ENCODE assay signal across 26 cellular contexts in the genomic region with DNA sequence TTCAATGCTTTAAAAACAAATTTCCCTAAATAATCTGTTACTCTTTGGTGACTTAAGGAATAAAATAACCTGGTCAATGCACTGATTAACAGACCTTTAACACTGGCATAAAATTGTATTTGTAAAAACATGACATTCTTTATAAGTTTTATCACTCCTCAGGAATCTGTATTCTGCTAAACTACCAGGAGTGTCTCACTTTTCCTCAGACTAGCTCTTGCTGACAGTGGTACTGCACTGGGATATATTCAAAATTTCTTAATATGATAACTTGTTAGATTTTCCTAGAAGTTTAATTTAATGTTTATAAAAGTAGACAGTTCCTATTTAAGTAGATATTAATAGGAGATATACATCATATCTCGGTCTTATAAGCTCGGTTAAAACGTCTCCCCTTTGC.
"Had no signal": no experiment of that assay in that cellular context is flagged by ENCODE, and none has a peak within 500 bp of the region (broad histone marks: within the 10 kb centered on the region; RNA-seq: fewer than 3 reads in every experiment).

No MANE protein-coding gene starts in this region.

- H3K27me3 ChIP-seq: brain microvascular endothelial cell, cardiac muscle cell, MG63, Peyer's patch, SJCRH30 had no signal

- ATAC-seq: activated CD8-positive, alpha-beta memory T cell treated with anti-CD3 and anti-CD28 coated beads, Interleukin-2, amount 10 ng/mL, durations not matched to agents 7 days and 5 days; activated naive CD4-positive, alpha-beta T cell treated with anti-CD3 and anti-CD28 coated beads, Interleukin-2, amount 50 U/mL, for 72 hours had no signal

- DNase-seq: activated B cell treated with CpG ODN at 0.5 μM for 24 hours; activated CD4-positive, alpha-beta T cell treated with anti-CD3 and anti-CD28 coated beads for 1 hour; activated CD4-positive, alpha-beta T cell treated with anti-CD3 and anti-CD28 coated beads, Interleukin-2, amount 10 ng/mL, durations not matched to agents 24 days and 14 days; activated CD4-positive, alpha-beta T cell treated with anti-CD3 and anti-CD28 coated beads, Interleukin-2, amount 50 U/mL, for 48 hours; activated CD8-positive, alpha-beta memory T cell treated with anti-CD3 and anti-CD28 coated beads, Interleukin-2, amount 10 ng/mL, durations not matched to agents 7 days and 5 days; activated effector memory CD4-positive, alpha-beta T cell treated with anti-CD3 and anti-CD28 coated beads, Interleukin-2, amount 50 U/mL, for 16 hours; activated naive CD4-positive, alpha-beta T cell treated with Interleukin-2 at 50 U/mL for 16 hours; activated T-cell treated with anti-CD3 and anti-CD28 coated beads, Interleukin-2, amount 50 U/mL, for 24 hours; brain microvascular endothelial cell; MG63; NCI-H1105; NCI-H1436; NCI-H1694 treated with DMSO at 0.1 percent for 48 hours; NCI-H2029 treated with DMSO at 0.1 percent for 48 hours; NCI-H510A treated with DMSO at 0.1 percent for 48 hours; NCI-H69; NK-92 treated with Interleukin-12 subunit alpha and Interleukin-12 subunit beta, amount 100 ng/mL, for 24 hours; Peyer's patch; Right ventricle myocardium superior; SJCRH30; T-helper 2 cell; T1000 had no signal

- H3K9ac ChIP-seq: KMS-11 had no signal

- H3K4me3 ChIP-seq: cardiac muscle cell, MG63, Peyer's patch, SJCRH30 had no signal

- H3K4me2 ChIP-seq: KMS-11 had no signal

- H3K9me3 ChIP-seq: Peyer's patch, SJCRH30 had no signal

- H3K27ac ChIP-seq: brain microvascular endothelial cell, cardiac muscle cell, KMS-11, Peyer's patch, RWPE1, SJCRH30 had no signal

- H3K36me3 ChIP-seq: brain microvascular endothelial cell, cardiac muscle cell, MG63, Peyer's patch, SJCRH30 had no signal

- H3K4me1 ChIP-seq: Peyer's patch, SJCRH30 had no signal
